In genomic region chr3:65550137-65550536, GRCh38 we compare ENCODE assay signal across 15 cellular contexts.
DNase-seq lines count a peak whose midpoint lies in the region; ATAC-seq and TF ChIP-seq lines count a peak whose summit lies in the region.
"Had no signal": no experiment of that assay in that cellular context is flagged by ENCODE, and none has a peak within 500 bp of the region (broad histone marks: within the 10 kb centered on the region; RNA-seq: fewer than 3 reads in every experiment).

No MANE protein-coding gene starts in this region.

- H3K23ac ChIP-seq in neuronal stem cell (ENCODE audit: low read depth, low read length, poor library complexity), result no peak overlapping the region

- TF ChIP-seq EP300 in sigmoid colon (IDR thresholded peaks at IDR 0.05), result no peak

- H4K91ac ChIP-seq in neuronal stem cell (ENCODE audit: low read depth, low read length, poor library complexity), result no peak overlapping the region

- H3K36me3 Mint-ChIP-seq in brain, result peaks cover under 1% of the 10 kb centered on the region

- H3K4ac ChIP-seq in neuronal stem cell (ENCODE audit: low read length), result no peak overlapping the region

- no peak overlapping the region for H3K4me3 ChIP-seq in cardiac muscle cell
- no peak overlapping the region for H3K4me3 ChIP-seq in right cardiac atrium (ENCODE audit: low read length)
- H3K4me3 ChIP-seq in right lobe of liver, result peak overlapping the region in 1 of 3 donors; percentile 61
- H3K4me3 ChIP-seq in sigmoid colon, result no peak overlapping the region
- H3K4me3 ChIP-seq in neuronal stem cell (ENCODE audit: low read length in 2 of 2), result no peak overlapping the region
- H3K4me3 ChIP-seq: GM12878 had no signal

- H3K4me3 Mint-ChIP-seq in brain, result peak overlapping the region; percentile 80 to 91 (median 90)

- no peak overlapping the region for H2BK5ac ChIP-seq in neuronal stem cell (ENCODE audit: low read length)

- H3K27me3 ChIP-seq in cardiac muscle cell (peaks cover 6% of the 10 kb centered on the region), right cardiac atrium (ENCODE audit: control insufficient read depth, insufficient read depth) (no peaks in the 10 kb centered on the region), right lobe of liver (no peaks in the 10 kb centered on the region), sigmoid colon (no peaks in the 10 kb centered on the region), neuronal stem cell (ENCODE audit: control insufficient read depth in 3 of 3, insufficient read depth in 3 of 3, low read depth in 1 of 3, low read length in 3 of 3) (peaks cover 0 to 8% (median 0%) of the 10 kb centered on the region in 3 experiments)

- TF ChIP-seq CTCF in cardiac muscle cell (IDR thresholded peaks at IDR 0.05; ENCODE audit: low read depth, low read length) (no peak), brain (conservative IDR thresholded peaks at IDR 0.05) (no peak), right lobe of liver (IDR thresholded peaks at IDR 0.05) (no peak), sigmoid colon (IDR thresholded peaks at IDR 0.05) (no peak)

- no peak overlapping the region for H2AK5ac ChIP-seq in neuronal stem cell (ENCODE audit: low read depth, low read length)

- H3K4me1 ChIP-seq in cardiac muscle cell (ENCODE audit: low read depth) (peaks cover 37% of the 10 kb centered on the region), right cardiac atrium (ENCODE audit: control insufficient read depth, insufficient read depth, low read length) (peaks cover 5% of the 10 kb centered on the region), right lobe of liver (peaks cover 0 to 17% (median 1%) of the 10 kb centered on the region in 4 donors), sigmoid colon (peaks cover 0 to 15% (median 8%) of the 10 kb centered on the region in 4 donors), neuronal stem cell (ENCODE audit: control insufficient read depth in 2 of 2, insufficient read depth in 1 of 2, low read depth in 1 of 2, low read length in 2 of 2) (peaks cover 8 to 21% of the 10 kb centered on the region in 2 donors)

- peak overlapping the region in 4 of 5 experiments; percentile 34 to 83 (median 66) for H3K27ac Mint-ChIP-seq in brain

- intact Hi-C loops in right cardiac atrium (cut with DNase I) (no loop called here), right lobe of liver (cut with DNase I) (no loop called here), sigmoid colon (cut with DNase I) (no loop called here)

- no peak overlapping the region for H2AFZ ChIP-seq in neuronal stem cell (ENCODE audit: low read length)

- H3K79me1 ChIP-seq in neuronal stem cell (ENCODE audit: low read depth, low read length), result peaks cover 3% of the 10 kb centered on the region

- peak in 1 of 2 donors; percentile 27 for DNase-seq in cardiac muscle cell (ENCODE audit: low read depth in 1 of 2, low spot score in 1 of 2)
- no peak for DNase-seq in right cardiac atrium
- DNase-seq in right lobe of liver, result peak in 1 of 3 donors; percentile 68
- no peak for DNase-seq in sigmoid colon
- DNase-seq in neuronal stem cell (ENCODE audit: low spot score), result no peak
- no peak for DNase-seq in stimulated activated naive CD4-positive, alpha-beta T cell (lab: John Stamatoyannopoulos, UW)
- DNase-seq: DMS53, IMR-90, Kasumi-1, NCI-H1930, NCI-H510A had no signal

- H3K36me3 ChIP-seq in cardiac muscle cell, result no peaks in the 10 kb centered on the region
- H3K36me3 ChIP-seq in right lobe of liver, result no peaks in the 10 kb centered on the region
- H3K36me3 ChIP-seq in sigmoid colon, result no peaks in the 10 kb centered on the region
- H3K36me3 ChIP-seq in neuronal stem cell (replicated peaks in 1 of 2; ENCODE audit: control insufficient read depth in 2 of 2, insufficient read depth in 2 of 2, low read length in 2 of 2), result no peaks in the 10 kb centered on the region

- no peak overlapping the region for H2BK120ac ChIP-seq in neuronal stem cell (ENCODE audit: low read depth, low read length)

- TF ChIP-seq POLR2A in right lobe of liver (IDR thresholded peaks at IDR 0.05), result no peak
- no peak for TF ChIP-seq POLR2A in sigmoid colon (IDR thresholded peaks at IDR 0.05)

- no peaks in the 10 kb centered on the region for H3K9me3 Mint-ChIP-seq in brain

- no peaks in the 10 kb centered on the region for H3K27me3 Mint-ChIP-seq in brain

- H3K4me2 ChIP-seq in neuronal stem cell (ENCODE audit: insufficient read depth, low read length, poor library complexity, severe bottlenecking), result no peak overlapping the region

- no peaks in the 10 kb centered on the region for H3K9me3 ChIP-seq in cardiac muscle cell (ENCODE audit: low read depth)
- no peaks in the 10 kb centered on the region for H3K9me3 ChIP-seq in right cardiac atrium (ENCODE audit: control insufficient read depth, low read length)
- H3K9me3 ChIP-seq in right lobe of liver, result no peaks in the 10 kb centered on the region
- no peaks in the 10 kb centered on the region for H3K9me3 ChIP-seq in sigmoid colon
- peaks cover 0 to under 1% of the 10 kb centered on the region in 2 donors for H3K9me3 ChIP-seq in neuronal stem cell (replicated peaks in 1 of 2; ENCODE audit: control insufficient read depth in 2 of 2, insufficient read depth in 1 of 2, low read depth in 1 of 2, low read length in 2 of 2)

- no peak overlapping the region for H3K9ac ChIP-seq in neuronal stem cell (ENCODE audit: low read depth, low read length, poor library complexity)

- no peak overlapping the region for H2BK15ac ChIP-seq in neuronal stem cell (ENCODE audit: low read length)

- no peak overlapping the region for H3K18ac ChIP-seq in neuronal stem cell (ENCODE audit: low read length)

- H2BK12ac ChIP-seq in neuronal stem cell (ENCODE audit: low read length), result no peak overlapping the region

- no peak overlapping the region for H4K8ac ChIP-seq in neuronal stem cell (ENCODE audit: low read depth, low read length)

- 43% methylated on average over 2 of the region's 2 CpGs for WGBS in right cardiac atrium
- 26% methylated on average over 2 of the region's 2 CpGs for WGBS in right lobe of liver (ENCODE audit: insufficient coverage, low coverage, low lambda C conversion rate, missing lambda C conversion rate)
- WGBS in sigmoid colon, 2 donors, result 82 to 89% methylated on average over 2 of the region's 2 CpGs
- WGBS in neuronal stem cell (ENCODE audit: extremely low coverage in 2 of 2, insufficient read length in 2 of 2, insufficient replicate concordance in 1 of 2), 2 donors, result no CpG with 5 or more reads among the region's 2 CpGs

- H3K27ac ChIP-seq in cardiac muscle cell, result peak overlapping the region; percentile 48
- no peak overlapping the region for H3K27ac ChIP-seq in right cardiac atrium (ENCODE audit: low read length)
- H3K27ac ChIP-seq in right lobe of liver, result no peak overlapping the region
- H3K27ac ChIP-seq in sigmoid colon, result peak overlapping the region; percentile 75 to 86 (median 81)
- H3K27ac ChIP-seq in neuronal stem cell (replicated peaks; ENCODE audit: low read length), result no peak overlapping the region
- H3K27ac ChIP-seq: C4-2B had no signal

- peaks cover 90% of the 10 kb centered on the region for H3K4me1 Mint-ChIP-seq in brain

- H3K14ac ChIP-seq in neuronal stem cell (ENCODE audit: low read length), result no peak overlapping the region

- ATAC-seq in right cardiac atrium (no peak), right lobe of liver (peak; percentile 59 to 77 (median 73)), GM21528 (IDR thresholded peaks at IDR 0.05; ENCODE audit: low FRiP score, unreplicated experiment) (no peak)
- ATAC-seq: GM12878 had no signal

Comparison
In these comparisons a context has a peak if more than half of its experiments do, and no peak if none do; other contexts are left out.
1. H3K27ac ChIP-seq: peak in cardiac muscle cell (single experiment) and sigmoid colon (4 of 4); none in right cardiac atrium (single experiment), right lobe of liver (0 of 3) and neuronal stem cell (single experiment).
2. ATAC-seq: peak in right lobe of liver (4 of 4); none in right cardiac atrium (0 of 2) and GM21528 (single experiment).